ENCODE assay signal across 22 cellular contexts in genomic region chr20:40641809-40642208, GRCh38. TPM values are rescaled to one million over a fixed set of nuclear protein-coding genes. Genes with fewer than 3 reads are reported as not detected.
DNase-seq lines count a peak whose midpoint lies in the region; ATAC-seq, FAIRE-seq and TF ChIP-seq lines count a peak whose summit lies in the region.
"Had no signal": no experiment of that assay in that cellular context is flagged by ENCODE, and none has a peak within 500 bp of the region (broad histone marks: within the 10 kb centered on the region; RNA-seq: fewer than 3 reads in every experiment).

No MANE protein-coding gene starts in this region.

- H3K4me2 ChIP-seq in HepG2 (ENCODE audit: low read depth, low read length) = no peak overlapping the region

- H3K36me3 ChIP-seq in HepG2 (replicated peaks in 1 of 2; ENCODE audit: control insufficient read depth in 1 of 2, insufficient read depth in 2 of 2, low read length in 2 of 2) (no peaks in the 10 kb centered on the region), neutrophil (no peaks in the 10 kb centered on the region), spleen (no peaks in the 10 kb centered on the region), ovary (no peaks in the 10 kb centered on the region)
- H3K36me3 ChIP-seq: BLaER1 treated with 17β-estradiol and CSF1 and Interleukin-3, amounts not matched to agents 10 nM and 100 nM had no signal

- H3K4me1 Mint-ChIP-seq in activated T-helper 1 cell treated with anti-CD3 and anti-CD28 coated beads, Interleukin-12 subunit alpha, Interleukin-12 subunit beta, Interleukin-2, Interleukin-4 antibody, amounts not matched to agents 30 ng/mL and 10 ng/mL and 1 ng/mL, durations not matched to agents 14 hours and 24 hours and 36 hours (ENCODE audit: low read depth) = no peaks in the 10 kb centered on the region
- H3K4me1 Mint-ChIP-seq: B cell had no signal

- in situ Hi-C loops in HepG2 (cut with HindIII; ENCODE audit: extremely low pct_ligation_motif_present, low pct_unique_long_range_greater_than_20kb) = no loop called here

- H2AFZ ChIP-seq in HepG2 (ENCODE audit: low read length) = no peak overlapping the region

- ATAC-seq in HepG2 = peak; percentile 60
- ATAC-seq: CD8-positive, alpha-beta T cell had no signal

- intact Hi-C loops in HepG2 (cut with micrococcal nuclease; ENCODE audit: unreplicated experiment) = no loop called here
- intact Hi-C loops in spleen (cut with DNase I; ENCODE audit: low total_unique reads) = no loop called here
- intact Hi-C loops in activated T-helper 1 cell treated with anti-CD3 and anti-CD28 coated beads, Interleukin-12 subunit alpha, Interleukin-12 subunit beta, Interleukin-2, Interleukin-4 antibody, amounts not matched to agents 30 ng/mL and 10 ng/mL and 1 ng/mL, durations not matched to agents 14 hours and 24 hours and 36 hours (cut with micrococcal nuclease) = no loop called here
- intact Hi-C loops in ovary (cut with DNase I) = no loop called here

- H3K4me1 ChIP-seq in HepG2 (ENCODE audit: insufficient read depth, low read length) = no peaks in the 10 kb centered on the region
- H3K4me1 ChIP-seq in neutrophil (ENCODE audit: control insufficient read depth in 1 of 2, insufficient read depth in 1 of 2, low read depth in 1 of 2, low read length in 1 of 2) = peaks cover 0 to 10% of the 10 kb centered on the region in 2 experiments
- H3K4me1 ChIP-seq in spleen = peaks cover 14 to 76% (median 55%) of the 10 kb centered on the region in 6 donors
- peaks cover 4% of the 10 kb centered on the region for H3K4me1 ChIP-seq in ovary (ENCODE audit: insufficient read depth)
- H3K4me1 ChIP-seq: Caco-2 had no signal

- H3K36me3 Mint-ChIP-seq in activated T-helper 1 cell treated with anti-CD3 and anti-CD28 coated beads, Interleukin-12 subunit alpha, Interleukin-12 subunit beta, Interleukin-2, Interleukin-4 antibody, amounts not matched to agents 30 ng/mL and 10 ng/mL and 1 ng/mL, durations not matched to agents 14 hours and 24 hours and 36 hours (ENCODE audit: low read depth) = no peaks in the 10 kb centered on the region
- H3K36me3 Mint-ChIP-seq: CD8-positive, alpha-beta T cell had no signal

- no peak overlapping the region for H3K9ac ChIP-seq in HepG2 (ENCODE audit: insufficient read depth, low read depth, low read length)
- H3K9ac ChIP-seq: BLaER1 treated with 17β-estradiol and CSF1 and Interleukin-3, amounts not matched to agents 10 nM and 100 nM had no signal

- H3K27ac ChIP-seq in HepG2 (ENCODE audit: extremely low read length, insufficient read depth, low read length) (no peak overlapping the region), neutrophil (peak overlapping the region; percentile 43), spleen (peak overlapping the region in 5 of 8 donors; percentile 33 to 65 (median 44)), ovary (no peak overlapping the region)
- H3K27ac ChIP-seq: BLaER1 treated with 17β-estradiol and CSF1 and Interleukin-3, amounts not matched to agents 10 nM and 100 nM; C4-2B had no signal

- no peak overlapping the region for H3K27ac Mint-ChIP-seq in activated T-helper 1 cell treated with anti-CD3 and anti-CD28 coated beads, Interleukin-12 subunit alpha, Interleukin-12 subunit beta, Interleukin-2, Interleukin-4 antibody, amounts not matched to agents 30 ng/mL and 10 ng/mL and 1 ng/mL, durations not matched to agents 14 hours and 24 hours and 36 hours
- H3K27ac Mint-ChIP-seq: B cell; CD4-positive, alpha-beta T cell; CD8-positive, alpha-beta T cell had no signal

- no peak for TF ChIP-seq CTCF in HepG2 (CRISPR knock-in tag; IDR thresholded peaks at IDR 0.05)
- TF ChIP-seq CTCF in neutrophil (IDR thresholded peaks at IDR 0.05) = no peak
- no peak for TF ChIP-seq CTCF in spleen (IDR thresholded peaks at IDR 0.05 in 8 of 11, conservative IDR thresholded peaks at IDR 0.05 in 3 of 11)
- TF ChIP-seq CTCF in ovary (IDR thresholded peaks at IDR 0.05) = no peak

- POLR2A ChIA-PET in HepG2 (lab: Yijun Ruan, JAX) = no interaction called here

- no peak for TF ChIP-seq POLR2A in HepG2 (IDR thresholded peaks at IDR 0.05; ENCODE audit: insufficient read depth in 1 of 2, low read depth in 2 of 2, low read length in 2 of 2)
- no peak for TF ChIP-seq POLR2A in spleen (IDR thresholded peaks at IDR 0.05)
- TF ChIP-seq POLR2A in ovary (IDR thresholded peaks at IDR 0.05) = no peak

- H4K20me1 ChIP-seq in HepG2 (ENCODE audit: insufficient read depth, low read length) = no peaks in the 10 kb centered on the region
- H4K20me1 ChIP-seq: BLaER1 treated with 17β-estradiol and CSF1 and Interleukin-3, amounts not matched to agents 10 nM and 100 nM had no signal

- H3K27me3 Mint-ChIP-seq in activated T-helper 1 cell treated with anti-CD3 and anti-CD28 coated beads, Interleukin-12 subunit alpha, Interleukin-12 subunit beta, Interleukin-2, Interleukin-4 antibody, amounts not matched to agents 30 ng/mL and 10 ng/mL and 1 ng/mL, durations not matched to agents 14 hours and 24 hours and 36 hours (ENCODE audit: insufficient read depth) = no peaks in the 10 kb centered on the region

- H3K4me3 ChIP-seq in HepG2 (replicated peaks in 1 of 3; ENCODE audit: insufficient read depth in 1 of 3, low read depth in 2 of 3, low read length in 3 of 3) (no peak overlapping the region), neutrophil (ENCODE audit: low read depth in 1 of 2, low read length in 1 of 2) (no peak overlapping the region), spleen (no peak overlapping the region), ovary (no peak overlapping the region)
- H3K4me3 ChIP-seq: BLaER1 treated with 17β-estradiol and CSF1 and Interleukin-3, amounts not matched to agents 10 nM and 100 nM had no signal

- BruUV-seq in HepG2 (replicated peaks; lab: Mats Ljungman, UMichigan) = no TSS peak

- no peaks in the 10 kb centered on the region for H3K27me3 ChIP-seq in HepG2 (ENCODE audit: control insufficient read depth in 1 of 2, insufficient read depth in 2 of 2, low read length in 2 of 2)
- peaks cover 11% of the 10 kb centered on the region for H3K27me3 ChIP-seq in neutrophil
- H3K27me3 ChIP-seq in spleen (replicated peaks in 1 of 7) = peaks cover 0 to 7% (median 0%) of the 10 kb centered on the region in 7 donors
- no peaks in the 10 kb centered on the region for H3K27me3 ChIP-seq in ovary
- H3K27me3 ChIP-seq: BLaER1 treated with 17β-estradiol and CSF1 and Interleukin-3, amounts not matched to agents 10 nM and 100 nM had no signal

- H3K9me3 ChIP-seq in HepG2 (ENCODE audit: low read length) (no peaks in the 10 kb centered on the region), neutrophil (no peaks in the 10 kb centered on the region), spleen (no peaks in the 10 kb centered on the region), ovary (no peaks in the 10 kb centered on the region)
- H3K9me3 ChIP-seq: BLaER1 treated with 17β-estradiol and CSF1 and Interleukin-3, amounts not matched to agents 10 nM and 100 nM; Caco-2 had no signal

- H3K4me3 Mint-ChIP-seq in activated T-helper 1 cell treated with anti-CD3 and anti-CD28 coated beads, Interleukin-12 subunit alpha, Interleukin-12 subunit beta, Interleukin-2, Interleukin-4 antibody, amounts not matched to agents 30 ng/mL and 10 ng/mL and 1 ng/mL, durations not matched to agents 14 hours and 24 hours and 36 hours = no peak overlapping the region
- H3K4me3 Mint-ChIP-seq: B cell; CD4-positive, alpha-beta T cell; CD8-positive, alpha-beta T cell had no signal

- TF ChIP-seq RAD21 in HepG2 (CRISPR knock-in tag; IDR thresholded peaks at IDR 0.05) = no peak

- CTCF ChIA-PET in HepG2 (lab: Yijun Ruan, JAX; ENCODE audit: low intra/inter-chr PET ratio, low total read pairs) = no interaction called here

- WGBS in HepG2 (ENCODE audit: low lambda C conversion rate) = 17% methylated on average over 4 of the region's 4 CpGs
- WGBS in spleen, 5 donors = 62 to 78% (median 65%) methylated on average over 4 of the region's 4 CpGs
- 79 to 82% (median 81%) methylated on average over 4 of the region's 4 CpGs for WGBS in ovary, 3 donors

- no peak for FAIRE-seq in HepG2 (lab: Jason Lieb, UNC)
- FAIRE-seq: A204.1, D721Med, G401.6, GM12891, GM19239 had no signal

- H3K79me2 ChIP-seq in HepG2 (ENCODE audit: insufficient read depth, low read length) = no peaks in the 10 kb centered on the region

- DNase-seq in HepG2 (ENCODE audit: low spot score) (no peak), spleen (no peak), GM19240 (ENCODE audit: insufficient read length, low spot score) (no peak), ovary (no peak)
- no peak for DNase-seq in activated T-helper 1 cell treated with anti-CD3 and anti-CD28 coated beads, Interleukin-12 subunit alpha, Interleukin-12 subunit beta, Interleukin-2, Interleukin-4 antibody, amounts not matched to agents 30 ng/mL and 10 ng/mL and 1 ng/mL, durations not matched to agents 14 hours and 24 hours and 36 hours (ENCODE audit: low spot score)
- DNase-seq: 8988T; AML-193; Calu3; CD4-positive, alpha-beta T cell; CD8-positive, alpha-beta T cell; DMS79 treated with DMSO at 0.1 percent for 48 hours; GF-D8 had no signal

- no peaks in the 10 kb centered on the region for H3K9me3 Mint-ChIP-seq in activated T-helper 1 cell treated with anti-CD3 and anti-CD28 coated beads, Interleukin-12 subunit alpha, Interleukin-12 subunit beta, Interleukin-2, Interleukin-4 antibody, amounts not matched to agents 30 ng/mL and 10 ng/mL and 1 ng/mL, durations not matched to agents 14 hours and 24 hours and 36 hours
- H3K9me3 Mint-ChIP-seq: CD4-positive, alpha-beta T cell; CD8-positive, alpha-beta T cell had no signal

- TF ChIP-seq EP300 in HepG2 (IDR thresholded peaks at IDR 0.05; ENCODE audit: low read depth in 2 of 2, low read length in 2 of 2) (no peak), HepG2 (CRISPR knock-in tag; IDR thresholded peaks at IDR 0.05; ENCODE audit: borderline replicate concordance) (no peak), ovary (IDR thresholded peaks at IDR 0.05) (no peak)

RNA-seq across cellular contexts. Expression of gene MAFB, which starts 47.2 kb away (rescaled TPM):
- total RNA-seq in HepG2 (2016; rRNA removed; fragmentation: Illumina TruSeq; extraction: Trizol) = 0.11 and 0.18 TPM in 2 replicates
- total RNA-seq in HepG2 (2016; cell fraction: cytosol; rRNA removed; fragmentation: Illumina TruSeq; extraction: Trizol; ENCODE audit: low read depth) = not detected in 2 replicates
- total RNA-seq in HepG2 (2016; cell fraction: insoluble cytoplasmic fraction; rRNA removed; fragmentation: Illumina TruSeq; extraction: Trizol) = 0.06 and 0.27 TPM in 2 replicates
- 0.03 and 0.09 TPM in 2 replicates for total RNA-seq in HepG2 (2016; cell fraction: membrane; rRNA removed; fragmentation: Illumina TruSeq; extraction: Trizol)
- total RNA-seq in HepG2 (2016; cell fraction: nucleus; rRNA removed; fragmentation: Illumina TruSeq; extraction: Trizol) = 0.13 and 0.25 TPM in 2 replicates
- polyA plus RNA-seq in HepG2 (2011; rRNA removed) = 0.08 and 0.14 TPM in 2 replicates
- polyA plus RNA-seq in HepG2 (2011; cell fraction: cytosol; rRNA removed) = 0.04 and 0.10 TPM in 2 replicates
- 0.14 and 0.24 TPM in 2 replicates for polyA plus RNA-seq in HepG2 (2011; cell fraction: nucleus; rRNA removed)
- 0.11 and 0.28 TPM in 2 replicates for polyA plus RNA-seq in HepG2 (2012)
- polyA plus RNA-seq in HepG2 (2016; cell fraction: cytosol; fragmentation: Illumina TruSeq; extraction: Trizol; ENCODE audit: low read depth) = not detected in 2 replicates
- polyA plus RNA-seq in HepG2 (2016; cell fraction: insoluble cytoplasmic fraction; fragmentation: Illumina TruSeq; extraction: Trizol; ENCODE audit: low read depth) = 0.26 and 0.32 TPM in 2 replicates
- 0.05 and 0.07 TPM in 2 replicates for polyA plus RNA-seq in HepG2 (2016; cell fraction: membrane; fragmentation: Illumina TruSeq; extraction: Trizol; ENCODE audit: low read depth)
- polyA plus RNA-seq in HepG2 (2016; cell fraction: nucleus; fragmentation: Illumina TruSeq; extraction: Trizol; ENCODE audit: insufficient read depth, low read depth) = 0.39 and 0.52 TPM in 2 replicates
- polyA minus RNA-seq in HepG2 (2011; rRNA and poly(A)+ RNA removed; ENCODE audit: low replicate concordance) = 0.06 and 0.98 TPM in 2 replicates
- 0.18 and 0.20 TPM in 2 replicates for polyA minus RNA-seq in HepG2 (2011; cell fraction: cytosol; rRNA and poly(A)+ RNA removed)
- 0.12 and 0.13 TPM in 2 replicates for polyA minus RNA-seq in HepG2 (2011; cell fraction: nucleus; rRNA and poly(A)+ RNA removed)
- 100 to 1,000 TPM; 140 to 295 (median 194) TPM for total RNA-seq in spleen
- polyA plus RNA-seq in spleen = 10 to 100 TPM; 18.7 to 53.2 (median 27.3) TPM
- total RNA-seq in activated T-helper 1 cell treated with anti-CD3 and anti-CD28 coated beads, Interleukin-12 subunit alpha, Interleukin-12 subunit beta, Interleukin-2, Interleukin-4 antibody, amounts not matched to agents 30 ng/mL and 10 ng/mL and 1 ng/mL, durations not matched to agents 14 hours and 24 hours and 36 hours = 2.0 and 2.3 TPM in 2 replicates
- 10 to 100 TPM in 4 of 7 donors, 1 to 10 TPM in 3; 7.9 to 29.4 (median 11.9) TPM for total RNA-seq in ovary
- polyA plus RNA-seq in ovary = 10 to 100 TPM in 1 of 2 donors, 1 to 10 TPM in 1; 6.9 to 19.3 TPM

Comparison
In these comparisons a context has a peak if more than half of its experiments do, and no peak if none do; other contexts are left out.
1. H3K27ac ChIP-seq: peak in neutrophil (single experiment) and spleen (5 of 8); none in HepG2 (single experiment) and ovary (0 of 2).
2. RNA of gene MAFB, which starts 47.2 kb away (total RNA-seq): 140 to 295 TPM in spleen; 7.9 to 29.4 TPM in ovary, 2.0 to 2.3 TPM in activated T-helper 1 cell treated with anti-CD3 and anti-CD28 coated beads, Interleukin-12 subunit alpha, Interleukin-12 subunit beta, Interleukin-2, Interleukin-4 antibody, amounts not matched to agents 30 ng/mL and 10 ng/mL and 1 ng/mL, durations not matched to agents 14 hours and 24 hours and 36 hours and 0.03 to 0.27 TPM in HepG2; every median in the first group is over 4 times any median in the second.